In genomic region chr15:43104426-43104825, GRCh38 we compare ENCODE assay signal across 10 cellular contexts. TPM values are rescaled to one million over a fixed set of nuclear protein-coding genes. Genes with fewer than 3 reads are reported as not detected.
DNase-seq lines count a peak whose midpoint lies in the region; ATAC-seq, FAIRE-seq and TF ChIP-seq lines count a peak whose summit lies in the region.
"Had no signal": no experiment of that assay in that cellular context is flagged by ENCODE, and none has a peak within 500 bp of the region (broad histone marks: within the 10 kb centered on the region; RNA-seq: fewer than 3 reads in every experiment).

No MANE protein-coding gene starts in this region.

- ATAC-seq in heart left ventricle: no peak
- ATAC-seq in left cardiac atrium: no peak
- no peak for ATAC-seq in activated T-helper 17 cell treated with anti-CD3 and anti-CD28 coated beads, Interleukin-2, amount 50 U/mL, for 72 hours (replicated peaks)
- ATAC-seq in HG02840 (IDR thresholded peaks at IDR 0.05; ENCODE audit: low FRiP score, unreplicated experiment): no peak

- peaks cover 43% of the 10 kb centered on the region for H3K4me1 Mint-ChIP-seq in activated T-helper 17 cell treated with anti-CD3 and anti-CD28 coated beads, Interleukin-2, amount 50 U/mL, for 72 hours

- H3K27me3 ChIP-seq in heart left ventricle (no peaks in the 10 kb centered on the region), transverse colon (no peaks in the 10 kb centered on the region)
- H3K27me3 ChIP-seq: sigmoid colon had no signal

- FAIRE-seq in H54 (lab: Jason Lieb, UNC): no peak

- no peak for TF ChIP-seq CTCF in heart left ventricle (IDR thresholded peaks at IDR 0.05)
- TF ChIP-seq CTCF in transverse colon (IDR thresholded peaks at IDR 0.05): no peak

- H3K9me3 Mint-ChIP-seq in activated T-helper 17 cell treated with anti-CD3 and anti-CD28 coated beads, Interleukin-2, amount 50 U/mL, for 72 hours: no peaks in the 10 kb centered on the region

- H3K4me3 ChIP-seq in heart left ventricle (peak overlapping the region in 9 of 12 donors; percentile 63 to 90 (median 83)), transverse colon (peak overlapping the region in 1 of 4 donors; percentile 81)

- in situ Hi-C loops in transverse colon (cut with MboI; ENCODE audit: low pct_ligation_motif_present in 1 of 4, low pct_unique_long_range_greater_than_20kb in 1 of 4, low sequenced_read_pairs in 3 of 4): no loop called here

- H3K4me3 Mint-ChIP-seq in activated T-helper 17 cell treated with anti-CD3 and anti-CD28 coated beads, Interleukin-2, amount 50 U/mL, for 72 hours: peak overlapping the region; percentile 94

- H3K27ac ChIP-seq in heart left ventricle (peak overlapping the region in 3 of 12 donors; percentile 92 to 98 (median 93)), transverse colon (peak overlapping the region in 3 of 4 donors; percentile 85 to 95 (median 93))

- intact Hi-C loops in heart left ventricle (cut with DNase I): no loop called here
- intact Hi-C loops in left cardiac atrium (cut with DNase I): no loop called here
- intact Hi-C loops in transverse colon (cut with DNase I; ENCODE audit: low total_unique reads): no loop called here

- H3K27me3 Mint-ChIP-seq in activated T-helper 17 cell treated with anti-CD3 and anti-CD28 coated beads, Interleukin-2, amount 50 U/mL, for 72 hours: no peaks in the 10 kb centered on the region

- no peak for TF ChIP-seq EP300 in transverse colon (IDR thresholded peaks at IDR 0.05; ENCODE audit: low read depth)

- WGBS in heart left ventricle, 4 donors: 48 to 63% (median 55%) methylated on average over 5 of the region's 5 CpGs
- 51 to 56% methylated on average over 4 to 5 of the region's 5 CpGs for WGBS in transverse colon (ENCODE audit: low coverage in 1 of 2), 2 donors

- H3K9me3 ChIP-seq in heart left ventricle (no peaks in the 10 kb centered on the region), transverse colon (no peaks in the 10 kb centered on the region)
- H3K9me3 ChIP-seq: sigmoid colon had no signal

- TF ChIP-seq POLR2A in heart left ventricle (IDR thresholded peaks at IDR 0.05) (no peak), transverse colon (IDR thresholded peaks at IDR 0.05) (no peak), H54 (IDR thresholded peaks at IDR 0.05; ENCODE audit: low read depth, low read length) (no peak)

- H3K27ac Mint-ChIP-seq in activated T-helper 17 cell treated with anti-CD3 and anti-CD28 coated beads, Interleukin-2, amount 50 U/mL, for 72 hours: peak overlapping the region; percentile 57

- DNase-seq in heart left ventricle (no peak), left cardiac atrium (no peak), islet precursor cell (peak; percentile 51), transverse colon (no peak), H54 (ENCODE audit: insufficient read length, low spot score) (no peak), AG08395 (ENCODE audit: low spot score) (no peak)
- DNase-seq: effector CD8-positive, alpha-beta T cell; sigmoid colon had no signal

- H3K4me1 ChIP-seq in heart left ventricle (peaks cover 0 to 48% (median 22%) of the 10 kb centered on the region in 12 donors), transverse colon (peaks cover 11 to 29% (median 16%) of the 10 kb centered on the region in 4 donors)

- H3K36me3 Mint-ChIP-seq in activated T-helper 17 cell treated with anti-CD3 and anti-CD28 coated beads, Interleukin-2, amount 50 U/mL, for 72 hours (ENCODE audit: low read depth): peaks cover 66% of the 10 kb centered on the region

- peaks cover 0 to 25% (median 14%) of the 10 kb centered on the region in 9 donors for H3K36me3 ChIP-seq in heart left ventricle
- no peaks in the 10 kb centered on the region for H3K36me3 ChIP-seq in transverse colon

RNA-seq across cellular contexts. Expression of gene UBR1, which starts 1.4 kb away (rescaled TPM):
- total RNA-seq in heart left ventricle (10 to 100 TPM; 21.0 to 38.9 (median 25.9) TPM), left cardiac atrium (10 to 100 TPM; 18.0 to 21.5 TPM), transverse colon (100 to 1,000 TPM in 1 of 4 donors, 10 to 100 TPM in 3; 21.3 to 108 (median 34.2) TPM)
- 10 to 100 TPM in 1 of 2 donors, 1 to 10 TPM in 1; 4.9 to 10.4 TPM for polyA plus RNA-seq in heart left ventricle
- total RNA-seq in activated T-helper 17 cell treated with anti-CD3 and anti-CD28 coated beads, Interleukin-2, amount 50 U/mL, for 72 hours: 10 to 100 TPM; 33.3 to 37.4 TPM

RNA-seq across cellular contexts. Expression of gene TMEM62, which starts 29.0 kb away (rescaled TPM):
- total RNA-seq in heart left ventricle: 10 to 100 TPM in 6 of 9 donors, 1 to 10 TPM in 3; 8.5 to 18.5 (median 12.8) TPM
- polyA plus RNA-seq in heart left ventricle: 10 to 100 TPM in 1 of 2 donors, 1 to 10 TPM in 1; 8.2 to 15.8 TPM
- 10 to 100 TPM; 10.3 to 11.1 TPM for total RNA-seq in left cardiac atrium
- 10 to 100 TPM; 15.7 to 21.4 TPM for total RNA-seq in activated T-helper 17 cell treated with anti-CD3 and anti-CD28 coated beads, Interleukin-2, amount 50 U/mL, for 72 hours
- total RNA-seq in transverse colon: 100 to 1,000 TPM in 1 of 4 donors, 10 to 100 TPM in 3; 21.3 to 367 (median 39.6) TPM
